ENCODE assay signal across 19 cellular contexts in the genomic region with DNA sequence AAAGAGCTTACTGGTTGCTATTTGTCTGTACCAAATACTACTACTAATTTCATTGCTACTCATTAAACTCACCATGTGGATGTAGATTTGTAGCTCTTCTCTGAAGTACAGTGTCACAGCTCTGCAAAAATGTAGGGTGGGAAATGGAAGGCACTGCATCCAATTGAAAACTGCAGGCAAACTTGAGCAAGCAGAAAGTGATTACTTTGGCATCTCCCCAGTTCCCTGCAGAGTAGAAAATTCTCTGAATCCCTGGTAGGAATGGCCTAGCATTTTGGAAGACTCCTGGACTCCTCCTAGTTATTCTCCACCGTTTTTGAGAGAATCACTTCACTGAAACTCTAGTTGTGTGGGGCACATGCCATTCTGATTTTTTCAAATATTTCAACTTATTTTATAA.
"Had no signal": no experiment of that assay in that cellular context is flagged by ENCODE, and none has a peak within 500 bp of the region (broad histone marks: within the 10 kb centered on the region; RNA-seq: fewer than 3 reads in every experiment).

No MANE protein-coding gene starts in this region.

- H3K4me1 ChIP-seq: esophagus squamous epithelium, foreskin keratinocyte, left ventricle myocardium inferior, right atrium auricular region, transverse colon had no signal

- H3K4me3 ChIP-seq: esophagus squamous epithelium, left ventricle myocardium inferior, right atrium auricular region, transverse colon had no signal

- H3K9me3 ChIP-seq: esophagus squamous epithelium, right atrium auricular region, transverse colon had no signal

- ATAC-seq: activated T-cell treated with anti-CD3 and anti-CD28 coated beads, Interleukin-2, amount 50 U/mL, for 4 hours; natural killer cell had no signal

- DNase-seq: activated CD4-positive, CD25-positive, alpha-beta regulatory T cell treated with anti-CD3 and anti-CD28 coated beads, Interleukin-2, amount 50 U/mL, for 72 hours; activated CD8-positive, alpha-beta memory T cell treated with anti-CD3 and anti-CD28 coated beads, Interleukin-2, amount 50 U/mL, for 48 hours; activated naive CD4-positive, alpha-beta T cell; activated naive CD8-positive, alpha-beta T cell treated with anti-CD3 and anti-CD28 coated beads for 36 hours; activated T-cell treated with anti-CD3 and anti-CD28 coated beads, Interleukin-2, amount 50 U/mL, for 4 hours; cortex of kidney; endodermal cell; esophagus squamous epithelium; foreskin keratinocyte; hippocampal formation; left ventricle myocardium inferior; mammary epithelial cell; midbrain; natural killer cell; stimulated activated CD4-positive, alpha-beta T cell treated with anti-CD3 and anti-CD28 coated beads, Interleukin-1b, Interleukin-23, amount 100 ng/mL, for 48 hours; T-helper 1 cell; transverse colon; WERI-Rb-1 had no signal

- H3K27me3 ChIP-seq: esophagus squamous epithelium, foreskin keratinocyte, right atrium auricular region, transverse colon had no signal

- H3K36me3 ChIP-seq: esophagus squamous epithelium, left ventricle myocardium inferior, right atrium auricular region, transverse colon, WERI-Rb-1 had no signal

- H3K27ac ChIP-seq: esophagus squamous epithelium, foreskin keratinocyte, left ventricle myocardium inferior, right atrium auricular region, transverse colon, WERI-Rb-1 had no signal
